In the genomic region with DNA sequence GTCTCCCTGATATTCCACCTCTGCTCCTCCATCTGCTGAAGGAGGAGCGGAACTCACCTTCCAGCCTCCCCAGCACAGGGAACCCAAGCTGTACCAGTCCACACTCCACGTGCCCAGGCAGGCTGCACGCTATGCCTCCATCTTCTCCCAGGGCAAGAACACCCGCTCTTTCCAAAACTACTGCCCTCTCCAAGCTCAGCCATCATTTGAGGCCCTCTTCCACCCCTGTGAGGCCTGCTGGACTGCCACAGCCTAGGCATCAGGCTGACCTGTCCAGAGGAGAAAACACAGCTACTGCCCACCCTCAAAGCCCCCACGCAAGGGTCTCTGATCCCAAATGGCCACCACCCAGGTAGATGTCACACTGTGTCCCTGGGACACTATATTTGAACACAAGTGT, we compare ENCODE assay signal across 9 cellular contexts. TPM values are rescaled to one million over a fixed set of nuclear protein-coding genes. Genes with fewer than 3 reads are reported as not detected.
DNase-seq lines count a peak whose midpoint lies in the region; ATAC-seq and TF ChIP-seq lines count a peak whose summit lies in the region.
"Had no signal": no experiment of that assay in that cellular context is flagged by ENCODE, and none has a peak within 500 bp of the region (broad histone marks: within the 10 kb centered on the region; RNA-seq: fewer than 3 reads in every experiment).

No MANE protein-coding gene starts in this region.

- peak overlapping the region; percentile 75 to 80 for H3K4me3 ChIP-seq in ascending aorta
- peak overlapping the region; percentile 94 for H3K4me3 ChIP-seq in mononuclear cell (ENCODE audit: low read length)
- peak overlapping the region in 2 of 4 donors; percentile 65 to 71 for H3K4me3 ChIP-seq in tibial nerve

- H3K4me1 ChIP-seq in ascending aorta (peaks cover 0 to 12% of the 10 kb centered on the region in 2 donors), mononuclear cell (ENCODE audit: insufficient read depth, low read length) (peaks cover 68% of the 10 kb centered on the region), tibial nerve (peaks cover 0 to 50% (median 12%) of the 10 kb centered on the region in 4 donors)

- no peak for ATAC-seq in activated T-cell treated with anti-CD3 and anti-CD28 coated beads, Interleukin-2, amount 50 U/mL, for 72 hours (replicated peaks in 1 of 2)
- ATAC-seq in GM18861 (IDR thresholded peaks at IDR 0.05; ENCODE audit: unreplicated experiment), result no peak
- no peak for ATAC-seq in HG03354 (IDR thresholded peaks at IDR 0.05; ENCODE audit: poor library complexity, severe bottlenecking, unreplicated experiment)

- no peak for TF ChIP-seq CTCF in ascending aorta (IDR thresholded peaks at IDR 0.05)
- no peak for TF ChIP-seq CTCF in tibial nerve (IDR thresholded peaks at IDR 0.05)

- no peaks in the 10 kb centered on the region for H3K36me3 ChIP-seq in ascending aorta
- no peaks in the 10 kb centered on the region for H3K36me3 ChIP-seq in tibial nerve

- peaks cover 2 to 7% of the 10 kb centered on the region in 2 donors for H3K36me3 Mint-ChIP-seq in activated T-cell treated with anti-CD3 and anti-CD28 coated beads, Interleukin-2, amount 50 U/mL, for 72 hours (ENCODE audit: insufficient read depth in 2 of 2)

- no peaks in the 10 kb centered on the region for H3K9me3 Mint-ChIP-seq in activated T-cell treated with anti-CD3 and anti-CD28 coated beads, Interleukin-2, amount 50 U/mL, for 72 hours

- H3K4me3 Mint-ChIP-seq in activated T-cell treated with anti-CD3 and anti-CD28 coated beads, Interleukin-2, amount 50 U/mL, for 72 hours, result peak overlapping the region in 1 of 2 donors; percentile 92

- no peaks in the 10 kb centered on the region for H3K27me3 Mint-ChIP-seq in activated T-cell treated with anti-CD3 and anti-CD28 coated beads, Interleukin-2, amount 50 U/mL, for 72 hours (ENCODE audit: low read depth)

- DNase-seq in activated T-cell treated with anti-CD3 and anti-CD28 coated beads, Interleukin-2, amount 50 U/mL, for 72 hours, result no peak
- DNase-seq in activated T-cell treated with anti-CD3 and anti-CD28 coated beads for 4 hours, result no peak
- DNase-seq in ascending aorta (ENCODE audit: low spot score in 2 of 2), result no peak
- no peak for DNase-seq in tibial nerve (ENCODE audit: low spot score in 2 of 2)
- DNase-seq in MV-4-11 (lab: John Stamatoyannopoulos, UW), result no peak
- DNase-seq: stimulated activated CD4-positive, alpha-beta T cell treated with anti-CD3 and anti-CD28 coated beads, Interleukin-4, amount 100 ng/mL, for 1 hour had no signal

- TF ChIP-seq EP300 in tibial nerve (IDR thresholded peaks at IDR 0.05), result no peak

- WGBS in tibial nerve, 2 donors, result 84 to 89% methylated on average over 5 of the region's 5 CpGs

- no peaks in the 10 kb centered on the region for H3K27me3 ChIP-seq in ascending aorta
- no peaks in the 10 kb centered on the region for H3K27me3 ChIP-seq in mononuclear cell (ENCODE audit: insufficient read depth, low read length)
- H3K27me3 ChIP-seq in tibial nerve, result no peaks in the 10 kb centered on the region

- no peaks in the 10 kb centered on the region for H3K9me3 ChIP-seq in ascending aorta
- no peaks in the 10 kb centered on the region for H3K9me3 ChIP-seq in mononuclear cell (ENCODE audit: low read depth, low read length)
- H3K9me3 ChIP-seq in tibial nerve, result no peaks in the 10 kb centered on the region

- no peak overlapping the region for H3K27ac ChIP-seq in ascending aorta
- H3K27ac ChIP-seq in tibial nerve, result peak overlapping the region in 3 of 4 donors; percentile 14 to 83 (median 82)

- TF ChIP-seq POLR2A in tibial nerve (IDR thresholded peaks at IDR 0.05), result no peak

- H3K27ac Mint-ChIP-seq in activated T-cell treated with anti-CD3 and anti-CD28 coated beads, Interleukin-2, amount 50 U/mL, for 72 hours, result peak overlapping the region; percentile 41

- peaks cover 15% of the 10 kb centered on the region for H3K4me1 Mint-ChIP-seq in activated T-cell treated with anti-CD3 and anti-CD28 coated beads, Interleukin-2, amount 50 U/mL, for 72 hours (ENCODE audit: low read depth)

- intact Hi-C loops in ascending aorta (cut with DNase I), result no loop called here

RNA-seq across cellular contexts. Expression of a gene that starts 1.8 kb away (rescaled TPM):
- total RNA-seq in activated T-cell treated with anti-CD3 and anti-CD28 coated beads, Interleukin-2, amount 50 U/mL, for 72 hours, result 10 to 100 TPM; 46.5 to 47.4 TPM
- total RNA-seq in ascending aorta (23.7 TPM), mononuclear cell (78.0 TPM), tibial nerve (10 to 100 TPM; 28.2 to 48.8 (median 32.7) TPM)

Comparison
In these comparisons a context has a peak if more than half of its experiments do, and no peak if none do; other contexts are left out.
1. H3K27ac ChIP-seq: peak in tibial nerve (3 of 4); none in ascending aorta (0 of 2).